ENCODE assay signal across 13 cellular contexts in the genomic region with DNA sequence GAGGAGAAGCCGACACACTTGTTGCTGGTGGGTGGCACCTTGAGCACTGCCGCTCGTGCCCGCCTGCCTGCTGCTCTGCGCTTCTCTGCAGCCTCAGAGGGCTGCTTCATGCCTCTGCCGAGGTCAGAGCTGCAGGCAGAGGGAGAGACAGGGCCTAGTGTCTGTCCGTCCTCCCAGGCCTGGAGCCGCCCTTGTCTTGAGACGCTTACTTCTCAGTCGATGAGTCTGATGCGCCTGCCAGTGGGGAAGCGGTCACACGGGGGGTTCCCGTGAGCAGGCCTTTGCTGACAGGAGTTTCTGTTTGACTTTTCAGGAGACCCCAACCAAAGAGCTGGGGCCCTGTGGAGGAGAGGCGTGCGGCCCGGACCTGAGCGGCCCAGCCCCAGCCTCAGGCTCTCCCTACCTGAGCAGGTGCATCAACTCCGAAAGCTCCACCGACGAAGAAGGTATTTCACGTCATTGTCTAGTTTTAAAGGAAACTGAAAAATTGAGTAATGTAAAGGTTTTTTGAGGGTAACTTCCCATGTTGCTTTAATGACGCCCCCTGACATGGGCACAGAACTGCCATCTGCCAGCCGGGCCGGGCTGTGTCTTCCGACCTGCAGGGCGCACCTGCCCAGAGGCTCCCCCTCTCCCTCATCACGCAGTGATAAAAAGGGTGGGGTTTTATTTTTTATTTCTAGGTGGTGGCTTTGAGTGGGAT. TPM values are rescaled to one million over a fixed set of nuclear protein-coding genes. Genes with fewer than 3 reads are reported as not detected.
DNase-seq lines count a peak whose midpoint lies in the region; ATAC-seq and TF ChIP-seq lines count a peak whose summit lies in the region.
"Had no signal": no experiment of that assay in that cellular context is flagged by ENCODE, and none has a peak within 500 bp of the region (broad histone marks: within the 10 kb centered on the region; RNA-seq: fewer than 3 reads in every experiment).

No MANE protein-coding gene starts in this region.

- no peaks in the 10 kb centered on the region for H3K27me3 ChIP-seq in right cardiac atrium (ENCODE audit: control insufficient read depth, insufficient read depth)
- no peaks in the 10 kb centered on the region for H3K27me3 ChIP-seq in OCI-LY1 (ENCODE audit: insufficient read depth, low read length)
- no peaks in the 10 kb centered on the region for H3K27me3 ChIP-seq in aorta (ENCODE audit: control insufficient read depth in 1 of 2, insufficient read depth in 2 of 2, low read length in 1 of 2)
- H3K27me3 ChIP-seq: foreskin keratinocyte had no signal

- H3K9me3 ChIP-seq in right cardiac atrium (ENCODE audit: control insufficient read depth, low read length): no peaks in the 10 kb centered on the region
- no peaks in the 10 kb centered on the region for H3K9me3 ChIP-seq in OCI-LY1 (ENCODE audit: low read length)
- no peaks in the 10 kb centered on the region for H3K9me3 ChIP-seq in aorta (ENCODE audit: control insufficient read depth, low read length)

- H3K4me3 Mint-ChIP-seq in glutamatergic neuron (ENCODE audit: unreplicated experiment): no peak overlapping the region

- H3F3A ChIP-seq in OCI-LY1 (ENCODE audit: insufficient read depth, low read length): no peaks in the 10 kb centered on the region

- intact Hi-C loops in right cardiac atrium (cut with DNase I): no loop called here
- intact Hi-C loops in Right ventricle myocardium inferior (cut with DNase I): no loop called here
- intact Hi-C loops in aorta (cut with DNase I): no loop called here

- no peaks in the 10 kb centered on the region for H3K27me3 Mint-ChIP-seq in glutamatergic neuron (ENCODE audit: unreplicated experiment)

- peak overlapping the region; percentile 34; the same call in 1 of the 2 replicates for H3K4me2 ChIP-seq in OCI-LY1 (ENCODE audit: low read length)

- no peak overlapping the region for H3K4me3 ChIP-seq in right cardiac atrium (ENCODE audit: low read length)
- H3K4me3 ChIP-seq in OCI-LY1 (ENCODE audit: low read depth, low read length, poor library complexity, severe bottlenecking): peak overlapping the region; percentile 16
- H3K4me3 ChIP-seq in aorta (ENCODE audit: low read length in 2 of 2): no peak overlapping the region

- no peak overlapping the region for H3K27ac Mint-ChIP-seq in glutamatergic neuron (ENCODE audit: unreplicated experiment)

- TF ChIP-seq CTCF in OCI-LY1 (IDR thresholded peaks at IDR 0.05; ENCODE audit: low read length) (no peak), glutamatergic neuron (IDR thresholded peaks at IDR 0.05; ENCODE audit: partially characterized antibody, unreplicated experiment) (no peak)

- H3K27ac ChIP-seq in right cardiac atrium (ENCODE audit: low read length) (no peak overlapping the region), OCI-LY1 (ENCODE audit: low read depth, low read length, poor library complexity, severe bottlenecking) (peak overlapping the region; percentile 32), aorta (ENCODE audit: low read depth in 1 of 2, low read length in 2 of 2) (no peak overlapping the region)
- H3K27ac ChIP-seq: foreskin keratinocyte, HL-60 had no signal

- H3K9me2 ChIP-seq in OCI-LY1 (ENCODE audit: low read depth, low read length): no peaks in the 10 kb centered on the region

- H4K20me1 ChIP-seq in OCI-LY1 (ENCODE audit: insufficient read depth, low read length): no peaks in the 10 kb centered on the region

- no peak overlapping the region for H2AFZ ChIP-seq in OCI-LY1 (ENCODE audit: low read length)

- peaks cover 2% of the 10 kb centered on the region for H3K9me3 Mint-ChIP-seq in glutamatergic neuron (ENCODE audit: unreplicated experiment)

- H3K4me1 Mint-ChIP-seq in glutamatergic neuron (ENCODE audit: low read depth, unreplicated experiment): peaks cover 9% of the 10 kb centered on the region

- ATAC-seq in right cardiac atrium: no peak
- ATAC-seq in Right ventricle myocardium inferior: no peak
- peak; percentile 41 for ATAC-seq in HG02610 (IDR thresholded peaks at IDR 0.05; ENCODE audit: unreplicated experiment)
- peak; percentile 48 for ATAC-seq in aorta (ENCODE audit: low FRiP score)
- no peak for ATAC-seq in GM19324 (IDR thresholded peaks at IDR 0.05; ENCODE audit: low FRiP score, unreplicated experiment)

- H3K36me3 ChIP-seq in OCI-LY1 (ENCODE audit: insufficient read depth, low read length) (peaks cover 40% of the 10 kb centered on the region), aorta (ENCODE audit: control insufficient read depth in 1 of 2, insufficient read depth in 2 of 2, low read length in 1 of 2) (peaks cover 0 to 2% of the 10 kb centered on the region in 2 donors)

- no peaks in the 10 kb centered on the region for H3K79me2 ChIP-seq in OCI-LY1 (ENCODE audit: insufficient read depth, low read length)

- DNase-seq in right cardiac atrium (peak in 2 of 3 donors; percentile 30 to 59), Right ventricle myocardium inferior (ENCODE audit: missing footprints) (no peak), aorta (no peak), glutamatergic neuron (no peak), pons (ENCODE audit: low spot score) (no peak)
- DNase-seq: foreskin keratinocyte, NCI-H2107, SHP77 had no signal

- no peaks in the 10 kb centered on the region for H3K36me3 Mint-ChIP-seq in glutamatergic neuron (ENCODE audit: unreplicated experiment)

- H3K9ac ChIP-seq in OCI-LY1 (ENCODE audit: low read length): no peak overlapping the region; the same call in 1 of the 2 replicates

- no peaks in the 10 kb centered on the region for H3K4me1 ChIP-seq in right cardiac atrium (ENCODE audit: control insufficient read depth, insufficient read depth, low read length)
- peaks cover 45% of the 10 kb centered on the region for H3K4me1 ChIP-seq in OCI-LY1 (ENCODE audit: insufficient read depth, low read length, severe bottlenecking)
- no peaks in the 10 kb centered on the region for H3K4me1 ChIP-seq in aorta (ENCODE audit: control insufficient read depth in 1 of 2, insufficient read depth in 2 of 2, low read length in 2 of 2)
- H3K4me1 ChIP-seq: foreskin keratinocyte had no signal

- 93% methylated on average over 28 of the region's 28 CpGs for WGBS in right cardiac atrium
- WGBS in aorta, 2 donors: 96% methylated on average over 28 of the region's 28 CpGs

RNA-seq across cellular contexts. Expression of a gene that starts 7.8 kb away (rescaled TPM):
- total RNA-seq in right cardiac atrium (under 1 TPM in 2 of 4 donors, not detected in 2; 0.53 to 0.57 TPM), Right ventricle myocardium inferior (not detected), aorta (not detected), glutamatergic neuron (ENCODE audit: unreplicated experiment) (not detected)
- polyA plus RNA-seq in right cardiac atrium (not detected), aorta (under 1 TPM in 1 of 2 donors, not detected in 1; 0.36 TPM)
- polyA plus RNA-seq: BJ had no signal

RNA-seq across cellular contexts. Expression of a gene that starts 48.6 kb away (rescaled TPM):
- total RNA-seq in right cardiac atrium (10 to 100 TPM; 20.9 to 25.5 (median 25.1) TPM), Right ventricle myocardium inferior (20.9 TPM), aorta (10 to 100 TPM; 33.8 to 48.0 TPM), glutamatergic neuron (ENCODE audit: unreplicated experiment) (174 TPM)
- polyA plus RNA-seq in right cardiac atrium (10.5 TPM), aorta (10 to 100 TPM; 16.0 to 24.7 TPM)

Comparison
In these comparisons a context has a peak if more than half of its experiments do, and no peak if none do; other contexts are left out.
1. DNase-seq: peak in right cardiac atrium (2 of 3); none in Right ventricle myocardium inferior (single experiment), aorta (0 of 2), glutamatergic neuron (single experiment) and pons (single experiment).
2. ATAC-seq: peak in HG02610 (single experiment) and aorta (single experiment); none in right cardiac atrium (0 of 2), Right ventricle myocardium inferior (single experiment) and GM19324 (single experiment).